ENCODE assay signal across 22 cellular contexts in genomic region chr10:78966844-78967488, GRCh38.
"Had no signal": no experiment of that assay in that cellular context is flagged by ENCODE, and none has a peak within 500 bp of the region (broad histone marks: within the 10 kb centered on the region; RNA-seq: fewer than 3 reads in every experiment).

No MANE protein-coding gene starts in this region.

- H3K9me3 ChIP-seq: colonic mucosa, heart left ventricle, neutrophil, tibial nerve, vagina had no signal

- H3K27me3 ChIP-seq: colonic mucosa, heart left ventricle, tibial nerve, vagina had no signal

- H3K27ac ChIP-seq: colonic mucosa, heart left ventricle, neutrophil, parathyroid adenoma, vagina had no signal

- H3K4me3 Mint-ChIP-seq: activated CD8-positive, alpha-beta T cell treated with anti-CD3 and anti-CD28 coated beads for 36 hours; activated naive CD4-positive, alpha-beta T cell treated with anti-CD3 and anti-CD28 coated beads, Interleukin-2, amount 10 ng/mL, durations not matched to agents 7 days and 5 days; activated naive CD8-positive, alpha-beta T cell treated with anti-CD3 and anti-CD28 coated beads, Interleukin-2, amount 50 U/mL, for 24 hours; activated T-cell treated with anti-CD3 and anti-CD28 coated beads, Interleukin-2, amount 50 U/mL, for 24 hours; central memory CD8-positive, alpha-beta T cell; memory B cell; naive thymus-derived CD4-positive, alpha-beta T cell; T-helper 2 cell treated with Interferon-gamma antibody and Interleukin-4, amounts not matched to agents 5 μg/mL and 100 μg/mL, for 36 hours had no signal

- H3K36me3 ChIP-seq: colonic mucosa, heart left ventricle, neutrophil, tibial nerve, vagina had no signal

- ATAC-seq: activated CD8-positive, alpha-beta T cell treated with anti-CD3 and anti-CD28 coated beads for 36 hours; activated naive CD8-positive, alpha-beta T cell treated with anti-CD3 and anti-CD28 coated beads, Interleukin-2, amount 50 U/mL, for 24 hours; heart left ventricle; naive thymus-derived CD4-positive, alpha-beta T cell; stimulated activated naive CD8-positive, alpha-beta T cell treated with anti-CD3 and anti-CD28 coated beads, Interleukin-15, Interleukin-2, amounts not matched to agents 100 U/mL and 50 U/mL, for 24 hours had no signal

- H3K9ac ChIP-seq: parathyroid adenoma had no signal

- H3K27me3 Mint-ChIP-seq: activated CD8-positive, alpha-beta T cell treated with anti-CD3 and anti-CD28 coated beads for 36 hours; activated naive CD8-positive, alpha-beta T cell treated with anti-CD3 and anti-CD28 coated beads, Interleukin-2, amount 50 U/mL, for 24 hours; activated T-cell treated with anti-CD3 and anti-CD28 coated beads, Interleukin-2, amount 50 U/mL, for 24 hours; central memory CD8-positive, alpha-beta T cell; naive thymus-derived CD4-positive, alpha-beta T cell had no signal

- H2AFZ ChIP-seq: parathyroid adenoma had no signal

- H3K27ac Mint-ChIP-seq: activated CD8-positive, alpha-beta T cell treated with anti-CD3 and anti-CD28 coated beads for 36 hours; activated naive CD4-positive, alpha-beta T cell treated with anti-CD3 and anti-CD28 coated beads, Interleukin-2, amount 10 ng/mL, durations not matched to agents 7 days and 5 days; activated naive CD8-positive, alpha-beta T cell treated with anti-CD3 and anti-CD28 coated beads, Interleukin-2, amount 50 U/mL, for 24 hours; activated T-cell treated with anti-CD3 and anti-CD28 coated beads, Interleukin-2, amount 50 U/mL, for 24 hours; memory B cell; T-helper 2 cell treated with Interferon-gamma antibody and Interleukin-4, amounts not matched to agents 5 μg/mL and 100 μg/mL, for 36 hours had no signal

- H3K4me3 ChIP-seq: colonic mucosa, heart left ventricle, tibial nerve, vagina had no signal

- H3K4me1 ChIP-seq: colonic mucosa had no signal

- H3K9me3 Mint-ChIP-seq: activated CD8-positive, alpha-beta T cell treated with anti-CD3 and anti-CD28 coated beads for 36 hours; activated naive CD4-positive, alpha-beta T cell treated with anti-CD3 and anti-CD28 coated beads, Interleukin-2, amount 10 ng/mL, durations not matched to agents 7 days and 5 days; activated naive CD8-positive, alpha-beta T cell treated with anti-CD3 and anti-CD28 coated beads, Interleukin-2, amount 50 U/mL, for 24 hours; activated T-cell treated with anti-CD3 and anti-CD28 coated beads, Interleukin-2, amount 50 U/mL, for 24 hours; central memory CD8-positive, alpha-beta T cell; memory B cell; T-helper 2 cell treated with Interferon-gamma antibody and Interleukin-4, amounts not matched to agents 5 μg/mL and 100 μg/mL, for 36 hours had no signal

- H3K4me1 Mint-ChIP-seq: activated naive CD4-positive, alpha-beta T cell treated with anti-CD3 and anti-CD28 coated beads, Interleukin-2, amount 10 ng/mL, durations not matched to agents 7 days and 5 days; central memory CD8-positive, alpha-beta T cell; memory B cell; naive thymus-derived CD4-positive, alpha-beta T cell had no signal

- FAIRE-seq: endometrium, frontal cortex, TTC549 had no signal

- DNase-seq: activated CD8-positive, alpha-beta T cell treated with anti-CD3 and anti-CD28 coated beads for 36 hours; activated naive CD4-positive, alpha-beta T cell treated with anti-CD3 and anti-CD28 coated beads, Interleukin-2, amount 10 ng/mL, durations not matched to agents 7 days and 5 days; activated naive CD8-positive, alpha-beta T cell treated with anti-CD3 and anti-CD28 coated beads, Interleukin-2, amount 50 U/mL, for 24 hours; activated T-cell treated with anti-CD3 and anti-CD28 coated beads, Interleukin-2, amount 50 U/mL, for 24 hours; colonic mucosa; kidney glomerular epithelial cell; naive thymus-derived CD4-positive, alpha-beta T cell; stimulated activated CD4-positive, alpha-beta T cell treated with anti-CD3 and anti-CD28 coated beads, Interleukin-12 subunit alpha, Interleukin-12 subunit beta, amount 100 ng/mL, for 4 hours; stimulated activated CD4-positive, alpha-beta T cell treated with anti-CD3 and anti-CD28 coated beads, Interleukin-1b, Interleukin-23, amount 100 ng/mL, for 48 hours; stimulated activated naive CD8-positive, alpha-beta T cell treated with anti-CD3 and anti-CD28 coated beads, Interleukin-15, Interleukin-2, amounts not matched to agents 100 U/mL and 50 U/mL, for 24 hours; substantia nigra had no signal

- H3K36me3 Mint-ChIP-seq: activated naive CD4-positive, alpha-beta T cell treated with anti-CD3 and anti-CD28 coated beads, Interleukin-2, amount 10 ng/mL, durations not matched to agents 7 days and 5 days; memory B cell; naive thymus-derived CD4-positive, alpha-beta T cell had no signal
